In genomic region chr11:93116641-93117577, GRCh38 we compare ENCODE assay signal across 17 cellular contexts.
DNase-seq lines count a peak whose midpoint lies in the region; ATAC-seq, FAIRE-seq and TF ChIP-seq lines count a peak whose summit lies in the region.
"Had no signal": no experiment of that assay in that cellular context is flagged by ENCODE, and none has a peak within 500 bp of the region (broad histone marks: within the 10 kb centered on the region; RNA-seq: fewer than 3 reads in every experiment).

No MANE protein-coding gene starts in this region.

- peaks cover 3% of the 10 kb centered on the region for H3K9me3 Mint-ChIP-seq in Calu3 (ENCODE audit: low read depth, unreplicated experiment)
- H3K9me3 Mint-ChIP-seq: activated naive CD8-positive, alpha-beta T cell treated with anti-CD3 and anti-CD28 coated beads for 36 hours; stimulated activated naive CD8-positive, alpha-beta T cell treated with anti-CD3 and anti-CD28 coated beads, Interleukin-15, amount 100 ng/mL, for 72 hours had no signal

- peaks cover 11% of the 10 kb centered on the region for H3K27me3 Mint-ChIP-seq in Calu3 (ENCODE audit: unreplicated experiment)

- FAIRE-seq in bronchial epithelial cell (lab: Jason Lieb, UNC): peak; percentile 50

- intact Hi-C loops in Calu3 (cut with micrococcal nuclease; ENCODE audit: unreplicated experiment): no loop called here

- no peak overlapping the region for H4K8ac ChIP-seq in mesendoderm (ENCODE audit: low read depth, low read length)

- peak overlapping the region; percentile 60 for H4K5ac ChIP-seq in mesendoderm (ENCODE audit: low read length)

- WGBS in HUES64: 5% methylated on average over 7 of the region's 7 CpGs
- no CpG with 5 or more reads among the region's 7 CpGs for WGBS in mesendoderm (ENCODE audit: extremely low coverage, insufficient coverage, low lambda C conversion rate)

- H3K56ac ChIP-seq in mesendoderm (ENCODE audit: low read length): peak overlapping the region; percentile 77

- H3K9ac ChIP-seq in HUES64 (ENCODE audit: low read depth, low read length) (peak overlapping the region; percentile 78), mesendoderm (ENCODE audit: low read length) (peak overlapping the region; percentile 71)

- no peak overlapping the region for H3K4me2 ChIP-seq in mesendoderm (ENCODE audit: low read length)

- peak overlapping the region; percentile 97 for H2BK5ac ChIP-seq in mesendoderm (ENCODE audit: low read length)

- peak overlapping the region; percentile 99 for H3K18ac ChIP-seq in mesendoderm (ENCODE audit: low read length)

- peak; percentile 1 for DNase-seq in Calu3
- peak; percentile 31 for DNase-seq in bronchial epithelial cell (ENCODE audit: low read depth)
- DNase-seq in mesendoderm: peak; percentile 84
- DNase-seq in 8988T: no peak
- DNase-seq: activated naive CD8-positive, alpha-beta T cell treated with anti-CD3 and anti-CD28 coated beads for 36 hours; brain microvascular endothelial cell; DMS153; kidney glomerular epithelial cell; SHP77; stimulated activated naive CD8-positive, alpha-beta T cell treated with anti-CD3 and anti-CD28 coated beads, Interleukin-15, amount 100 ng/mL, for 72 hours; T-helper 1 cell had no signal

- no peak overlapping the region for H2AK5ac ChIP-seq in mesendoderm (ENCODE audit: low read length)

- H3K79me2 ChIP-seq in mesendoderm (ENCODE audit: control insufficient read depth, insufficient read depth, low read length): no peaks in the 10 kb centered on the region

- no peaks in the 10 kb centered on the region for H3K4me1 Mint-ChIP-seq in Calu3 (ENCODE audit: low read depth, unreplicated experiment)
- H3K4me1 Mint-ChIP-seq: activated naive CD8-positive, alpha-beta T cell treated with anti-CD3 and anti-CD28 coated beads for 36 hours; stimulated activated naive CD8-positive, alpha-beta T cell treated with anti-CD3 and anti-CD28 coated beads, Interleukin-15, amount 100 ng/mL, for 72 hours had no signal

- H3K4me3 Mint-ChIP-seq in Calu3 (ENCODE audit: low read depth, unreplicated experiment): no peak overlapping the region
- H3K4me3 Mint-ChIP-seq: activated naive CD8-positive, alpha-beta T cell treated with anti-CD3 and anti-CD28 coated beads for 36 hours; stimulated activated naive CD8-positive, alpha-beta T cell treated with anti-CD3 and anti-CD28 coated beads, Interleukin-15, amount 100 ng/mL, for 72 hours had no signal

- peak overlapping the region; percentile 91 for H2BK120ac ChIP-seq in mesendoderm (ENCODE audit: low read depth, low read length)

- H3K4me1 ChIP-seq in HUES64 (ENCODE audit: insufficient read depth, low read length) (peaks cover 58% of the 10 kb centered on the region), mesendoderm (ENCODE audit: control insufficient read depth, low read depth, low read length) (peaks cover 23% of the 10 kb centered on the region)

- H3K4me3 ChIP-seq in HUES64 (ENCODE audit: low read length): peak overlapping the region; percentile 30
- no peak overlapping the region for H3K4me3 ChIP-seq in bronchial epithelial cell (ENCODE audit: low read depth, low read length)
- H3K4me3 ChIP-seq in mesendoderm (ENCODE audit: low read length): no peak overlapping the region

- H2BK15ac ChIP-seq in mesendoderm (replicated peaks; ENCODE audit: low read depth): no peak overlapping the region

- H3K36me3 Mint-ChIP-seq in Calu3 (ENCODE audit: insufficient read depth, unreplicated experiment): no peaks in the 10 kb centered on the region
- H3K36me3 Mint-ChIP-seq: activated naive CD8-positive, alpha-beta T cell treated with anti-CD3 and anti-CD28 coated beads for 36 hours had no signal

- H3K27ac Mint-ChIP-seq in Calu3 (ENCODE audit: unreplicated experiment): no peak overlapping the region
- H3K27ac Mint-ChIP-seq: activated naive CD8-positive, alpha-beta T cell treated with anti-CD3 and anti-CD28 coated beads for 36 hours; stimulated activated naive CD8-positive, alpha-beta T cell treated with anti-CD3 and anti-CD28 coated beads, Interleukin-15, amount 100 ng/mL, for 72 hours had no signal

- H3K9me3 ChIP-seq in HUES64 (ENCODE audit: insufficient read depth, low read depth, low read length): no peaks in the 10 kb centered on the region
- H3K9me3 ChIP-seq: neutrophil had no signal

- ATAC-seq in HG03139 (IDR thresholded peaks at IDR 0.05; ENCODE audit: unreplicated experiment): no peak
- ATAC-seq in HG03469 (IDR thresholded peaks at IDR 0.05; ENCODE audit: unreplicated experiment): no peak
- no peak for ATAC-seq in HG02981 (IDR thresholded peaks at IDR 0.05; ENCODE audit: unreplicated experiment)
- ATAC-seq: stimulated activated naive CD8-positive, alpha-beta T cell treated with anti-CD3 and anti-CD28 coated beads, Interleukin-15, amount 100 ng/mL, for 72 hours had no signal

- CTCF ChIA-PET in Calu3 (lab: Charles Lee): no interaction called here

- peak overlapping the region; percentile 18 for H3K4ac ChIP-seq in mesendoderm (ENCODE audit: low read depth, low read length)

- no peaks in the 10 kb centered on the region for H3K79me1 ChIP-seq in mesendoderm (ENCODE audit: low read length)

- peak overlapping the region; percentile 98 for H3K27ac ChIP-seq in HUES64 (ENCODE audit: low read depth, low read length)
- H3K27ac ChIP-seq in mesendoderm (ENCODE audit: low read depth, low read length): peak overlapping the region; percentile 87
- H3K27ac ChIP-seq: brain microvascular endothelial cell, C4-2B, neutrophil had no signal

- H3K27me3 ChIP-seq in HUES64 (ENCODE audit: insufficient read depth, low read length) (no peaks in the 10 kb centered on the region), bronchial epithelial cell (ENCODE audit: control insufficient read depth, insufficient read depth, low read length) (no peaks in the 10 kb centered on the region), mesendoderm (ENCODE audit: insufficient read depth, low read length, poor library complexity) (no peaks in the 10 kb centered on the region)
- H3K27me3 ChIP-seq: brain microvascular endothelial cell had no signal

- no TSS peak for BruUV-seq in Calu3 (replicated peaks; lab: Mats Ljungman, UMichigan)

- H3K23ac ChIP-seq in mesendoderm (ENCODE audit: low read length): peak overlapping the region; percentile 11

- TF ChIP-seq CTCF in Calu3 (IDR thresholded peaks at IDR 0.05; ENCODE audit: unreplicated experiment): no peak
- TF ChIP-seq CTCF in bronchial epithelial cell (IDR thresholded peaks at IDR 0.05; ENCODE audit: insufficient read depth, low read length, severe bottlenecking): no peak

- H3K36me3 ChIP-seq in HUES64 (ENCODE audit: insufficient read depth, low read length) (no peaks in the 10 kb centered on the region), bronchial epithelial cell (ENCODE audit: control insufficient read depth, insufficient read depth, low read length) (no peaks in the 10 kb centered on the region), mesendoderm (ENCODE audit: control insufficient read depth, insufficient read depth, low read length) (no peaks in the 10 kb centered on the region)
- H3K36me3 ChIP-seq: brain microvascular endothelial cell, neutrophil had no signal
